12 cellular contexts compared by ENCODE assay signal in genomic region chr1:51578383-51579109, GRCh38. TPM values are rescaled to one million over a fixed set of nuclear protein-coding genes. Genes with fewer than 3 reads are reported as not detected.
DNase-seq lines count a peak whose midpoint lies in the region; ATAC-seq and TF ChIP-seq lines count a peak whose summit lies in the region.
"Had no signal": no experiment of that assay in that cellular context is flagged by ENCODE, and none has a peak within 500 bp of the region (broad histone marks: within the 10 kb centered on the region; RNA-seq: fewer than 3 reads in every experiment).

No MANE protein-coding gene starts in this region.

- DNase-seq in Ammon's horn (ENCODE audit: low spot score) (peak; percentile 24), NOMO-1 treated with dmso at 0.1 percent for 144 hours (lab: John Stamatoyannopoulos, UW; ENCODE audit: unreplicated experiment) (peak; percentile 48), NCI-H446 (lab: John Stamatoyannopoulos, UW) (no peak), sigmoid colon (no peak), middle frontal gyrus (ENCODE audit: extremely low spot score, low spot score) (no peak)
- DNase-seq in effector memory CD4-positive, alpha-beta T cell, result no peak
- DNase-seq: activated effector memory CD4-positive, alpha-beta T cell treated with Interleukin-2 at 50 U/mL for 16 hours; NCI-H1048; small intestine had no signal

- TF ChIP-seq POLR2A in sigmoid colon (IDR thresholded peaks at IDR 0.05), result no peak

- no peaks in the 10 kb centered on the region for H3K9me3 ChIP-seq in effector memory CD4-positive, alpha-beta T cell (ENCODE audit: control insufficient read depth, low read length)
- no peaks in the 10 kb centered on the region for H3K9me3 ChIP-seq in sigmoid colon
- H3K9me3 ChIP-seq: SJSA1 had no signal

- no peaks in the 10 kb centered on the region for H3K36me3 ChIP-seq in effector memory CD4-positive, alpha-beta T cell (ENCODE audit: control insufficient read depth, insufficient read depth, low read length)
- H3K36me3 ChIP-seq in sigmoid colon, result no peaks in the 10 kb centered on the region
- H3K36me3 ChIP-seq: SJSA1 had no signal

- TF ChIP-seq EP300 in sigmoid colon (IDR thresholded peaks at IDR 0.05), result no peak

- H3K4me3 ChIP-seq in effector memory CD4-positive, alpha-beta T cell (ENCODE audit: insufficient read depth, low read depth, low read length, poor library complexity, severe bottlenecking), result no peak overlapping the region
- no peak overlapping the region for H3K4me3 ChIP-seq in sigmoid colon
- H3K4me3 ChIP-seq: SJSA1 had no signal

- H3K27me3 ChIP-seq in effector memory CD4-positive, alpha-beta T cell (replicated peaks; ENCODE audit: control insufficient read depth, insufficient read depth, low read length, poor library complexity, severe bottlenecking), result no peaks in the 10 kb centered on the region
- H3K27me3 ChIP-seq in sigmoid colon, result no peaks in the 10 kb centered on the region
- H3K27me3 ChIP-seq: SJSA1 had no signal

- WGBS in sigmoid colon, 2 donors, result 56 to 57% methylated on average over 3 of the region's 3 CpGs

- no peak for TF ChIP-seq CTCF in sigmoid colon (IDR thresholded peaks at IDR 0.05)

- intact Hi-C loops in sigmoid colon (cut with DNase I), result no loop called here

- no peak overlapping the region for H3K27ac ChIP-seq in effector memory CD4-positive, alpha-beta T cell (ENCODE audit: insufficient read depth, low read length, poor library complexity, severe bottlenecking)
- H3K27ac ChIP-seq in sigmoid colon, result no peak overlapping the region
- H3K27ac ChIP-seq: SJSA1 had no signal

- peak; percentile 88 for ATAC-seq in GM19043 (IDR thresholded peaks at IDR 0.05; ENCODE audit: low read depth, unreplicated experiment)
- ATAC-seq in HG02938 (IDR thresholded peaks at IDR 0.05; ENCODE audit: unreplicated experiment), result peak; percentile 81

- peaks cover 2% of the 10 kb centered on the region for H3K4me1 ChIP-seq in effector memory CD4-positive, alpha-beta T cell (ENCODE audit: control insufficient read depth, insufficient read depth, low read length, poor library complexity, severe bottlenecking)
- H3K4me1 ChIP-seq in sigmoid colon, result no peaks in the 10 kb centered on the region

RNA-seq across cellular contexts. Expression of gene OSBPL9, which starts 38.3 kb away (rescaled TPM):
- total RNA-seq in sigmoid colon, result 10 to 100 TPM; 49.7 to 81.5 (median 71.9) TPM
- 10 to 100 TPM; 31.8 to 34.9 (median 32.2) TPM for polyA plus RNA-seq in sigmoid colon

RNA-seq across cellular contexts. Expression of gene EPS15, which starts 59.5 kb away (rescaled TPM):
- 100 to 1,000 TPM in 3 of 4 donors, 10 to 100 TPM in 1; 72.4 to 131 (median 103) TPM for total RNA-seq in sigmoid colon
- polyA plus RNA-seq in sigmoid colon, result 10 to 100 TPM; 16.4 to 19.2 (median 18.6) TPM

Comparison
In these comparisons a context has a peak if more than half of its experiments do, and no peak if none do; other contexts are left out.
1. DNase-seq: peak in Ammon's horn (single experiment) and NOMO-1 treated with dmso at 0.1 percent for 144 hours (single experiment); none in NCI-H446 (0 of 2), effector memory CD4-positive, alpha-beta T cell (0 of 3), sigmoid colon (single experiment) and middle frontal gyrus (single experiment).